Comparison of ENCODE assay signal across 9 cellular contexts in genomic region chr21:17780539-17780938, GRCh38. TPM values are rescaled to one million over a fixed set of nuclear protein-coding genes. Genes with fewer than 3 reads are reported as not detected.
DNase-seq lines count a peak whose midpoint lies in the region; ATAC-seq lines count a peak whose summit lies in the region.
"Had no signal": no experiment of that assay in that cellular context is flagged by ENCODE, and none has a peak within 500 bp of the region (broad histone marks: within the 10 kb centered on the region; RNA-seq: fewer than 3 reads in every experiment).

No MANE protein-coding gene starts in this region.

- peaks cover 84% of the 10 kb centered on the region for H3K4me1 Mint-ChIP-seq in activated T-cell treated with anti-CD3 and anti-CD28 coated beads, Interleukin-2, amount 50 U/mL, for 72 hours (ENCODE audit: low read depth)

- 0 out of 22 replicates have a peak overlapping the region, but pooled peaks of 2 of the 11 experiments have one; percentile 5 to 7 for H3K27ac ChIP-seq in BLaER1 treated with 17β-estradiol and CSF1 and Interleukin-3, amounts not matched to agents 10 nM and 100 nM

- H3K4me3 ChIP-seq in BLaER1 treated with 17β-estradiol and CSF1 and Interleukin-3, amounts not matched to agents 10 nM and 100 nM: no peak overlapping the region
- H3K4me3 ChIP-seq: lung had no signal

- peaks cover 0 to 6% of the 10 kb centered on the region in 2 donors for H3K36me3 Mint-ChIP-seq in activated T-cell treated with anti-CD3 and anti-CD28 coated beads, Interleukin-2, amount 50 U/mL, for 72 hours (ENCODE audit: insufficient read depth in 2 of 2)

- no peak overlapping the region for H3K9ac ChIP-seq in BLaER1 treated with 17β-estradiol and CSF1 and Interleukin-3, amounts not matched to agents 10 nM and 100 nM

- no peaks in the 10 kb centered on the region for H3K9me3 Mint-ChIP-seq in activated T-cell treated with anti-CD3 and anti-CD28 coated beads, Interleukin-2, amount 50 U/mL, for 72 hours

- H3K4me2 ChIP-seq in BLaER1 treated with 17β-estradiol and CSF1 and Interleukin-3, amounts not matched to agents 10 nM and 100 nM: peak overlapping the region; percentile 53 to 81 (median 67)

- peaks cover 40 to 69% (median 55%) of the 10 kb centered on the region in 10 experiments for H3K4me1 ChIP-seq in BLaER1 treated with 17β-estradiol and CSF1 and Interleukin-3, amounts not matched to agents 10 nM and 100 nM

- DNase-seq in activated T-cell treated with anti-CD3 and anti-CD28 coated beads, Interleukin-2, amount 50 U/mL, for 72 hours: no peak
- no peak for DNase-seq in COLO668 (lab: John Stamatoyannopoulos, UW; ENCODE audit: unreplicated experiment)
- DNase-seq in glomerular visceral epithelial cell (ENCODE audit: extremely low spot score): no peak
- DNase-seq in NCI-H526 (lab: John Stamatoyannopoulos, UW): no peak
- no peak for DNase-seq in NCI-H146 treated with DMSO at 0.1 percent for 48 hours (lab: John Stamatoyannopoulos, UW; ENCODE audit: unreplicated experiment)

- peak overlapping the region; percentile 55 for H3K27ac Mint-ChIP-seq in activated T-cell treated with anti-CD3 and anti-CD28 coated beads, Interleukin-2, amount 50 U/mL, for 72 hours

- peak overlapping the region; percentile 20 to 58 for H3K4me3 Mint-ChIP-seq in activated T-cell treated with anti-CD3 and anti-CD28 coated beads, Interleukin-2, amount 50 U/mL, for 72 hours

- peaks cover 0 to 19% (median 5%) of the 10 kb centered on the region in 11 experiments; a peak in 18 of 22 replicates for H3K9me3 ChIP-seq in BLaER1 treated with 17β-estradiol and CSF1 and Interleukin-3, amounts not matched to agents 10 nM and 100 nM (replicated peaks in 1 of 11)

- no peaks in the 10 kb centered on the region for H3K27me3 ChIP-seq in BLaER1 treated with 17β-estradiol and CSF1 and Interleukin-3, amounts not matched to agents 10 nM and 100 nM

- H4K20me1 ChIP-seq in BLaER1 treated with 17β-estradiol and CSF1 and Interleukin-3, amounts not matched to agents 10 nM and 100 nM: no peaks in the 10 kb centered on the region

- H3K27me3 Mint-ChIP-seq in activated T-cell treated with anti-CD3 and anti-CD28 coated beads, Interleukin-2, amount 50 U/mL, for 72 hours (ENCODE audit: low read depth): no peaks in the 10 kb centered on the region

- H3K36me3 ChIP-seq in BLaER1 treated with 17β-estradiol and CSF1 and Interleukin-3, amounts not matched to agents 10 nM and 100 nM: peaks cover 0 to 11% (median 3%) of the 10 kb centered on the region in 11 experiments; a peak in 11 of 22 replicates

- ATAC-seq in GM19455 (IDR thresholded peaks at IDR 0.05; ENCODE audit: unreplicated experiment) (peak; percentile 27), HG03457 (IDR thresholded peaks at IDR 0.05; ENCODE audit: unreplicated experiment) (peak; percentile 34)
- ATAC-seq in activated T-cell treated with anti-CD3 and anti-CD28 coated beads, Interleukin-2, amount 50 U/mL, for 72 hours (replicated peaks in 1 of 2): peak in 1 of 2 donors; percentile 17

RNA-seq across cellular contexts. Expression of gene C21orf91, which starts 38.6 kb away (rescaled TPM):
- 10 to 100 TPM; 22.7 to 24.2 TPM for total RNA-seq in activated T-cell treated with anti-CD3 and anti-CD28 coated beads, Interleukin-2, amount 50 U/mL, for 72 hours
